ENCODE assay signal across 9 cellular contexts in genomic region chr12:121214855-121215745, GRCh38. TPM values are rescaled to one million over a fixed set of nuclear protein-coding genes. Genes with fewer than 3 reads are reported as not detected.
DNase-seq lines count a peak whose midpoint lies in the region; ATAC-seq and TF ChIP-seq lines count a peak whose summit lies in the region.
"Had no signal": no experiment of that assay in that cellular context is flagged by ENCODE, and none has a peak within 500 bp of the region (broad histone marks: within the 10 kb centered on the region; RNA-seq: fewer than 3 reads in every experiment).

No MANE protein-coding gene starts in this region.

- no peaks in the 10 kb centered on the region for H3K27me3 Mint-ChIP-seq in activated CD4-positive, alpha-beta T cell treated with anti-CD3 and anti-CD28 coated beads, Interleukin-2, amount 10 ng/mL, durations not matched to agents 7 days and 5 days
- H3K27me3 Mint-ChIP-seq in activated CD8-positive, alpha-beta T cell treated with anti-CD3 and anti-CD28 coated beads for 36 hours, result no peaks in the 10 kb centered on the region
- no peaks in the 10 kb centered on the region for H3K27me3 Mint-ChIP-seq in stimulated activated memory B cell treated with anti-CD40 and anti-IgM and Interleukin-4, amounts not matched to agents 10 μg/mL and 1 μg/mL and 100 μg/mL, for 72 hours

- no peak for TF ChIP-seq CTCF in activated CD8-positive, alpha-beta T cell treated with anti-CD3 and anti-CD28 coated beads for 36 hours (IDR thresholded peaks at IDR 0.05)

- intact Hi-C loops in activated CD8-positive, alpha-beta T cell treated with anti-CD3 and anti-CD28 coated beads for 36 hours (cut with micrococcal nuclease), result loop anchor here (5.0 kb wide), 1 partner anchor 83 kb away; the partner anchor contains the start of gene P2RX7

- H3K27ac Mint-ChIP-seq in activated CD4-positive, alpha-beta T cell treated with anti-CD3 and anti-CD28 coated beads, Interleukin-2, amount 10 ng/mL, durations not matched to agents 7 days and 5 days, result peak overlapping the region; percentile 81
- peak overlapping the region; percentile 74 for H3K27ac Mint-ChIP-seq in activated CD8-positive, alpha-beta T cell treated with anti-CD3 and anti-CD28 coated beads for 36 hours
- H3K27ac Mint-ChIP-seq in stimulated activated memory B cell treated with anti-CD40 and anti-IgM and Interleukin-4, amounts not matched to agents 10 μg/mL and 1 μg/mL and 100 μg/mL, for 72 hours, result peak overlapping the region; percentile 83

- CTCF ChIA-PET in activated CD4-positive, alpha-beta T cell treated with anti-CD3 and anti-CD28 coated beads, Interleukin-2, amount 10 ng/mL, durations not matched to agents 7 days and 5 days (lab: Charles Lee), result interaction anchor here (0.7 to 2.2 kb wide), 4 partner anchors 8 to 178 kb away, joined by 3 to 5 read pairs (median 4); no protein-coding TSS in a partner anchor
- CTCF ChIA-PET in activated CD8-positive, alpha-beta T cell treated with anti-CD3 and anti-CD28 coated beads for 36 hours (lab: Charles Lee), result interaction anchor here (1.4 to 3.7 kb wide), 2 partner anchors 10 to 15 kb away, joined by 5 to 17 read pairs; no protein-coding TSS in a partner anchor

- no peaks in the 10 kb centered on the region for H3K9me3 Mint-ChIP-seq in activated CD4-positive, alpha-beta T cell treated with anti-CD3 and anti-CD28 coated beads, Interleukin-2, amount 10 ng/mL, durations not matched to agents 7 days and 5 days
- no peaks in the 10 kb centered on the region for H3K9me3 Mint-ChIP-seq in activated CD8-positive, alpha-beta T cell treated with anti-CD3 and anti-CD28 coated beads for 36 hours
- no peaks in the 10 kb centered on the region for H3K9me3 Mint-ChIP-seq in stimulated activated memory B cell treated with anti-CD40 and anti-IgM and Interleukin-4, amounts not matched to agents 10 μg/mL and 1 μg/mL and 100 μg/mL, for 72 hours

- POLR2A ChIA-PET in activated CD4-positive, alpha-beta T cell treated with anti-CD3 and anti-CD28 coated beads, Interleukin-2, amount 10 ng/mL, durations not matched to agents 7 days and 5 days (lab: Charles Lee), result interaction anchor here (0.6 kb wide), 2 partner anchors 13 to 135 kb away, joined by 4 to 6 read pairs; no protein-coding TSS in a partner anchor
- POLR2A ChIA-PET in activated CD8-positive, alpha-beta T cell treated with anti-CD3 and anti-CD28 coated beads for 36 hours (lab: Charles Lee), result no interaction called here

- H3K4me1 Mint-ChIP-seq in activated CD4-positive, alpha-beta T cell treated with anti-CD3 and anti-CD28 coated beads, Interleukin-2, amount 10 ng/mL, durations not matched to agents 7 days and 5 days, result peaks cover 56% of the 10 kb centered on the region
- peaks cover 37% of the 10 kb centered on the region for H3K4me1 Mint-ChIP-seq in activated CD8-positive, alpha-beta T cell treated with anti-CD3 and anti-CD28 coated beads for 36 hours (ENCODE audit: low read depth)
- H3K4me1 Mint-ChIP-seq in stimulated activated memory B cell treated with anti-CD40 and anti-IgM and Interleukin-4, amounts not matched to agents 10 μg/mL and 1 μg/mL and 100 μg/mL, for 72 hours, result peaks cover 23% of the 10 kb centered on the region

- peak; percentile 22 for ATAC-seq in activated CD8-positive, alpha-beta T cell treated with anti-CD3 and anti-CD28 coated beads for 36 hours
- ATAC-seq in stimulated activated memory B cell treated with anti-CD40 and anti-IgM and Interleukin-4, amounts not matched to agents 10 μg/mL and 1 μg/mL and 100 μg/mL, for 72 hours, result no peak

- H3K4me3 Mint-ChIP-seq in activated CD4-positive, alpha-beta T cell treated with anti-CD3 and anti-CD28 coated beads, Interleukin-2, amount 10 ng/mL, durations not matched to agents 7 days and 5 days, result no peak overlapping the region
- no peak overlapping the region for H3K4me3 Mint-ChIP-seq in activated CD8-positive, alpha-beta T cell treated with anti-CD3 and anti-CD28 coated beads for 36 hours
- no peak overlapping the region for H3K4me3 Mint-ChIP-seq in stimulated activated memory B cell treated with anti-CD40 and anti-IgM and Interleukin-4, amounts not matched to agents 10 μg/mL and 1 μg/mL and 100 μg/mL, for 72 hours

- H3K36me3 Mint-ChIP-seq in activated CD4-positive, alpha-beta T cell treated with anti-CD3 and anti-CD28 coated beads, Interleukin-2, amount 10 ng/mL, durations not matched to agents 7 days and 5 days (ENCODE audit: low read depth), result peaks cover 56% of the 10 kb centered on the region
- H3K36me3 Mint-ChIP-seq in activated CD8-positive, alpha-beta T cell treated with anti-CD3 and anti-CD28 coated beads for 36 hours (ENCODE audit: low read depth), result peaks cover 16% of the 10 kb centered on the region
- peaks cover 31% of the 10 kb centered on the region for H3K36me3 Mint-ChIP-seq in stimulated activated memory B cell treated with anti-CD40 and anti-IgM and Interleukin-4, amounts not matched to agents 10 μg/mL and 1 μg/mL and 100 μg/mL, for 72 hours

- no peak for DNase-seq in activated CD4-positive, alpha-beta T cell treated with anti-CD3 and anti-CD28 coated beads, Interleukin-2, amount 10 ng/mL, durations not matched to agents 7 days and 5 days
- no peak for DNase-seq in activated CD4-positive, alpha-beta T cell treated with anti-CD3 and anti-CD28 coated beads for 48 hours
- no peak for DNase-seq in activated CD8-positive, alpha-beta T cell treated with anti-CD3 and anti-CD28 coated beads for 36 hours
- DNase-seq in glomerular visceral epithelial cell (ENCODE audit: extremely low spot score) (peak; percentile 78), DMS153 treated with DMSO at 0.1 percent for 48 hours (lab: John Stamatoyannopoulos, UW; ENCODE audit: unreplicated experiment) (no peak), NCI-H526 (lab: John Stamatoyannopoulos, UW) (no peak), HuH-7.5 (ENCODE audit: low spot score) (no peak)
- DNase-seq: DND-41 had no signal

RNA-seq across cellular contexts. Expression of gene P2RX4, which starts 5.2 kb away (rescaled TPM):
- 10 to 100 TPM; 52.7 to 56.2 TPM for total RNA-seq in activated CD4-positive, alpha-beta T cell treated with anti-CD3 and anti-CD28 coated beads, Interleukin-2, amount 10 ng/mL, durations not matched to agents 7 days and 5 days
- 10 to 100 TPM; 12.2 to 15.1 TPM for total RNA-seq in activated CD8-positive, alpha-beta T cell treated with anti-CD3 and anti-CD28 coated beads for 36 hours
